ENCODE assay signal across 10 cellular contexts in genomic region chr1:209398330-209398991, GRCh38.
A peak's percentile ranks its signal among the peaks of the same experiment; 100 is the strongest.
DNase-seq lines count a peak whose midpoint lies in the region; ATAC-seq, FAIRE-seq and TF ChIP-seq lines count a peak whose summit lies in the region.
"Had no signal": no experiment of that assay in that cellular context is flagged by ENCODE, and none has a peak within 500 bp of the region (broad histone marks: within the 10 kb centered on the region; RNA-seq: fewer than 3 reads in every experiment).

No MANE protein-coding gene starts in this region.

- H3K4me3 ChIP-seq in AG04450 (ENCODE audit: low read depth, low read length) (no peak overlapping the region), HUES64 (ENCODE audit: low read length) (no peak overlapping the region), right lobe of liver (no peak overlapping the region), spleen (no peak overlapping the region)

- H3K27ac Mint-ChIP-seq in activated T-cell treated with anti-CD3 and anti-CD28 coated beads, Interleukin-2, amount 50 U/mL, for 24 hours = no peak overlapping the region

- H3K4me1 Mint-ChIP-seq in activated T-cell treated with anti-CD3 and anti-CD28 coated beads, Interleukin-2, amount 50 U/mL, for 24 hours (ENCODE audit: low read depth) = no peaks in the 10 kb centered on the region

- no peak for TF ChIP-seq CTCF in AG04450 (IDR thresholded peaks at IDR 0.05; ENCODE audit: low read depth, low read length)
- no peak for TF ChIP-seq CTCF in right lobe of liver (IDR thresholded peaks at IDR 0.05)
- TF ChIP-seq CTCF in spleen (IDR thresholded peaks at IDR 0.05 in 8 of 11, conservative IDR thresholded peaks at IDR 0.05 in 3 of 11) = no peak

- no peak overlapping the region for H3K4me3 Mint-ChIP-seq in activated T-cell treated with anti-CD3 and anti-CD28 coated beads, Interleukin-2, amount 50 U/mL, for 24 hours

- H3K36me3 Mint-ChIP-seq in activated T-cell treated with anti-CD3 and anti-CD28 coated beads, Interleukin-2, amount 50 U/mL, for 24 hours (ENCODE audit: low read depth) = no peaks in the 10 kb centered on the region

- H3K9me3 ChIP-seq in AG04450 (ENCODE audit: control insufficient read depth, insufficient read depth, low read length) (no peaks in the 10 kb centered on the region), HUES64 (ENCODE audit: insufficient read depth, low read depth, low read length) (no peaks in the 10 kb centered on the region), right lobe of liver (no peaks in the 10 kb centered on the region), spleen (no peaks in the 10 kb centered on the region)

- H3K36me3 ChIP-seq in HUES64 (ENCODE audit: insufficient read depth, low read length) (no peaks in the 10 kb centered on the region), right lobe of liver (no peaks in the 10 kb centered on the region), spleen (no peaks in the 10 kb centered on the region)

- TF ChIP-seq POLR2A in right lobe of liver (IDR thresholded peaks at IDR 0.05) (no peak), spleen (IDR thresholded peaks at IDR 0.05) (no peak)

- peak; percentile 89 to 96 (median 90) for ATAC-seq in right lobe of liver

- no peaks in the 10 kb centered on the region for H3K9me3 Mint-ChIP-seq in activated T-cell treated with anti-CD3 and anti-CD28 coated beads, Interleukin-2, amount 50 U/mL, for 24 hours

- peak overlapping the region; percentile 17 for H3K9ac ChIP-seq in HUES64 (ENCODE audit: low read depth, low read length)

- CTCF ChIA-PET in AG04450 (lab: Charles Lee) = interaction anchor here (1.1 to 2.4 kb wide), 3 partner anchors 8 to 37 kb away, joined by 3 to 7 read pairs (median 4); no protein-coding TSS in a partner anchor
- CTCF ChIA-PET in HEK293T (lab: Yijun Ruan, JAX) = no interaction called here

- FAIRE-seq in frontal cortex (lab: Jason Lieb, UNC) = no peak
- FAIRE-seq: G401.6 had no signal

- DNase-seq in AG04450 (ENCODE audit: low read depth, low spot score) = peak; percentile 55
- peak in 1 of 61 donors; percentile 6 for DNase-seq in caudate nucleus (lab: John Stamatoyannopoulos, UW)
- peak; percentile 53 to 59 (median 55) for DNase-seq in right lobe of liver
- DNase-seq in HEK293T (ENCODE audit: extremely low spot score) = no peak
- no peak for DNase-seq in frontal cortex (ENCODE audit: low spot score in 2 of 2)
- DNase-seq in activated T-cell treated with anti-CD3 and anti-CD28 coated beads, Interleukin-2, amount 50 U/mL, for 24 hours = no peak
- DNase-seq in spleen = no peak
- DNase-seq: activated gamma-delta T cell treated with Interleukin-2 at 50 U/mL for 16 hours had no signal

- peaks cover 49% of the 10 kb centered on the region for H3K4me1 ChIP-seq in HUES64 (ENCODE audit: insufficient read depth, low read length)
- peaks cover 0 to 16% (median 8%) of the 10 kb centered on the region in 4 donors for H3K4me1 ChIP-seq in right lobe of liver
- peaks cover 0 to 13% (median 0%) of the 10 kb centered on the region in 6 donors for H3K4me1 ChIP-seq in spleen

- WGBS in HUES64 = 50% methylated on average over 4 of the region's 5 CpGs
- WGBS in right lobe of liver (ENCODE audit: insufficient coverage, low coverage, low lambda C conversion rate, missing lambda C conversion rate) = 17% methylated on average over 4 of the region's 5 CpGs
- 12 to 26% (median 15%) methylated on average over 5 of the region's 5 CpGs for WGBS in spleen, 5 donors

- peaks cover 27% of the 10 kb centered on the region for H3K27me3 Mint-ChIP-seq in activated T-cell treated with anti-CD3 and anti-CD28 coated beads, Interleukin-2, amount 50 U/mL, for 24 hours

- H3K27me3 ChIP-seq in AG04450 (ENCODE audit: control insufficient read depth, insufficient read depth, low read length) (no peaks in the 10 kb centered on the region), HUES64 (ENCODE audit: insufficient read depth, low read length) (no peaks in the 10 kb centered on the region), right lobe of liver (no peaks in the 10 kb centered on the region), spleen (replicated peaks in 1 of 7) (peaks cover 0 to 42% (median 0%) of the 10 kb centered on the region in 7 donors)

- intact Hi-C loops in right lobe of liver (cut with DNase I) (no loop called here), spleen (cut with DNase I; ENCODE audit: low total_unique reads) (no loop called here)

- POLR2A ChIA-PET in AG04450 (lab: Yijun Ruan, JAX) (interaction anchor here (1.3 kb wide), 1 partner anchor 10 kb away, joined by 4 read pairs; no protein-coding TSS in a partner anchor), HEK293T (lab: Yijun Ruan, JAX) (no interaction called here)

- H3K27ac ChIP-seq in AG04450 (ENCODE audit: low read depth, low read length) (no peak overlapping the region), HUES64 (ENCODE audit: low read depth, low read length) (peak overlapping the region; percentile 71), caudate nucleus (ENCODE audit: low read depth, low read length) (peak overlapping the region; percentile 9), right lobe of liver (peak overlapping the region in 2 of 3 donors; percentile 50 to 54), spleen (peak overlapping the region in 3 of 8 donors; percentile 18 to 60 (median 54))

TF ChIP-seq in HEK293T, 16 proteins besides CTCF, POLR2A, EP300 and RAD21:
- TF ChIP-seq FOXM1 (IDR thresholded peaks at IDR 0.05; ENCODE audit: borderline replicate concordance) (no peak), SUZ12 (IDR thresholded peaks at IDR 0.05) (no peak), FOXK2 (IDR thresholded peaks at IDR 0.05) (no peak), FOXA1 (IDR thresholded peaks at IDR 0.05) (no peak), BHLHE40 (IDR thresholded peaks at IDR 0.05; ENCODE audit: borderline replicate concordance) (no peak), CTBP1 (IDR thresholded peaks at IDR 0.05; ENCODE audit: borderline replicate concordance) (no peak), ARNT (IDR thresholded peaks at IDR 0.05) (no peak), ZNF384 (IDR thresholded peaks at IDR 0.05) (no peak), NFRKB (IDR thresholded peaks at IDR 0.05) (no peak), TARDBP (IDR thresholded peaks at IDR 0.05) (no peak)
- TF ChIP-seq, protein P1, sequence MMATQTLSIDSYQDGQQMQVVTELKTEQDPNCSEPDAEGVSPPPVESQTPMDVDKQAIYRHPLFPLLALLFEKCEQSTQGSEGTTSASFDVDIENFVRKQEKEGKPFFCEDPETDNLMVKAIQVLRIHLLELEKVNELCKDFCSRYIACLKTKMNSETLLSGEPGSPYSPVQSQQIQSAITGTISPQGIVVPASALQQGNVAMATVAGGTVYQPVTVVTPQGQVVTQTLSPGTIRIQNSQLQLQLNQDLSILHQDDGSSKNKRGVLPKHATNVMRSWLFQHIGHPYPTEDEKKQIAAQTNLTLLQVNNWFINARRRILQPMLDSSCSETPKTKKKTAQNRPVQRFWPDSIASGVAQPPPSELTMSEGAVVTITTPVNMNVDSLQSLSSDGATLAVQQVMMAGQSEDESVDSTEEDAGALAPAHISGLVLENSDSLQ (IDR thresholded peaks at IDR 0.05) = no peak

Comparison
In these comparisons a context has a peak if more than half of its experiments do, and no peak if none do; other contexts are left out.
1. DNase-seq: peak in AG04450 (single experiment) and right lobe of liver (3 of 3); none in HEK293T (single experiment), frontal cortex (0 of 2), activated T-cell treated with anti-CD3 and anti-CD28 coated beads, Interleukin-2, amount 50 U/mL, for 24 hours (single experiment) and spleen (single experiment).